ENCODE assay signal across 2 cellular contexts in genomic region chr7:100576384-100576993, GRCh38.
TF ChIP-seq lines count a peak whose summit lies in the region.

No MANE protein-coding gene starts in this region.

TF ChIP-seq in SK-N-SH, 30 proteins besides CTCF, POLR2A, EP300 and RAD21:
- TF ChIP-seq YY1 (IDR thresholded peaks at IDR 0.05; ENCODE audit: low read depth) (no peak), CHD2 (IDR thresholded peaks at IDR 0.05; ENCODE audit: low read length, partially characterized antibody) (no peak), PBX3 (IDR thresholded peaks at IDR 0.05) (no peak), SMC3 (IDR thresholded peaks at IDR 0.05; ENCODE audit: low read depth, low read length) (no peak)

TF ChIP-seq in SK-N-SH treated with all-trans-retinoic acid at 6 μM for 48 hours, 23 proteins besides CTCF, POLR2A, EP300 and RAD21:
- TF ChIP-seq ZC3H10 (CRISPR knock-in tag; IDR thresholded peaks at IDR 0.05): no peak
- TF ChIP-seq BACH2 (CRISPR knock-in tag; IDR thresholded peaks at IDR 0.05; ENCODE audit: borderline replicate concordance): no peak
- no peak for TF ChIP-seq TCF4 (CRISPR knock-in tag; IDR thresholded peaks at IDR 0.05; ENCODE audit: borderline replicate concordance)
